17 cellular contexts compared by ENCODE assay signal in the genomic region with DNA sequence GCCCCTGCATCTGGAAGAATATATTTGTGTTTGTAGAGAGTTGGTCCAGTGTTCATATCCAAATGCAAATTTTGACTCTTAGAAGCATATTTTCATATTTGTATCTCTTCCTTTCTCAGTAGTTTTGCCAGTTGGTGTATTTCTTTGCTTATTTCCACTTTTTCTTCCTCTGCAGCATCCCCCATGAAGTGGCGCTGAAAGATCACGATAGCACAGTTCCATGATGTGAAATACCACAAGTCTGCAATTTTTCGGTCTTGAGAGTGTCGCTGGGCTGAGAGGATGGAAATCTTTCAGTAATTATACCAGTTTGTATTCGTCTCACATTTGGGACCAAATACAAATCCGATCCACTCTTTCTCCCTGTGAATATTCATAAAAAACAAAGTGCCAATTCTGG.
A peak's percentile ranks its signal among the peaks of the same experiment; 100 is the strongest.
DNase-seq lines count a peak whose midpoint lies in the region; ATAC-seq, FAIRE-seq and TF ChIP-seq lines count a peak whose summit lies in the region.
"Had no signal": no experiment of that assay in that cellular context is flagged by ENCODE, and none has a peak within 500 bp of the region (broad histone marks: within the 10 kb centered on the region; RNA-seq: fewer than 3 reads in every experiment).

No MANE protein-coding gene starts in this region.

- no peak for FAIRE-seq in pancreas (lab: Jason Lieb, UNC)
- FAIRE-seq: A204.1, GM12878, GM18507 had no signal

- ATAC-seq in T-cell (replicated peaks in 1 of 4) (no peak), pancreas (no peak)
- ATAC-seq: CD8-positive, alpha-beta T cell; GM12878 had no signal

- peaks cover 0 to 2% (median 0%) of the 10 kb centered on the region in 3 donors for H3K9me3 Mint-ChIP-seq in T-cell
- H3K9me3 Mint-ChIP-seq: CD8-positive, alpha-beta T cell; HFFc6 had no signal

- H3K4me3 Mint-ChIP-seq in T-cell, result no peak overlapping the region
- H3K4me3 Mint-ChIP-seq: CD14-positive monocyte; CD8-positive, alpha-beta T cell; HFFc6 had no signal

- TF ChIP-seq EP300 in neural cell (conservative IDR thresholded peaks at IDR 0.05; ENCODE audit: poor library complexity, severe bottlenecking), result no peak

- H3K36me3 ChIP-seq in BE2C, result no peaks in the 10 kb centered on the region
- no peaks in the 10 kb centered on the region for H3K36me3 ChIP-seq in neural cell (ENCODE audit: insufficient read depth, low read length)
- H3K36me3 ChIP-seq in pancreas, result no peaks in the 10 kb centered on the region

- no peak overlapping the region for H3K9ac ChIP-seq in neural cell (ENCODE audit: low read length)

- WGBS in pancreas, 2 donors, result 85 to 92% methylated on average over 6 of the region's 6 CpGs

- no peaks in the 10 kb centered on the region for H3K27me3 ChIP-seq in BE2C
- no peaks in the 10 kb centered on the region for H3K27me3 ChIP-seq in neural cell (ENCODE audit: insufficient read depth, low read depth, low read length)
- H3K27me3 ChIP-seq in pancreas, result no peaks in the 10 kb centered on the region

- H3K27ac Mint-ChIP-seq in T-cell, result no peak overlapping the region
- H3K27ac Mint-ChIP-seq: CD14-positive monocyte; CD8-positive, alpha-beta T cell; HFFc6 had no signal

- DNase-seq in BE2C (no peak), astrocyte of the hippocampus (ENCODE audit: low read depth, low spot score) (peak; percentile 19), globus pallidus (ENCODE audit: low spot score) (peak; percentile 58), NCI-H128 (lab: John Stamatoyannopoulos, UW; ENCODE audit: unreplicated experiment) (no peak), T-cell (no peak), pancreas (no peak)
- DNase-seq: CD8-positive, alpha-beta T cell; COR-L47; DMS53; HCEC 1CT; HFFc6; IMR-90 had no signal

- H3F3A ChIP-seq in neural cell (ENCODE audit: insufficient read depth, low read length, poor library complexity, severe bottlenecking), result no peaks in the 10 kb centered on the region

- intact Hi-C loops in pancreas (cut with DNase I), result no loop called here

- H3K4me2 ChIP-seq in neural cell (ENCODE audit: low read length), result no peak overlapping the region

- no peak overlapping the region for H2AFZ ChIP-seq in neural cell (ENCODE audit: low read depth, low read length)

- TF ChIP-seq CTCF in BE2C (IDR thresholded peaks at IDR 0.05; ENCODE audit: low read depth, low read length) (0 out of 2 replicates have a peak, but pooled peaks have one; percentile 8), neural cell (IDR thresholded peaks at IDR 0.05; ENCODE audit: poor library complexity, severe bottlenecking) (peak; percentile 47), pancreas (IDR thresholded peaks at IDR 0.05) (no peak)

- H3K4me3 ChIP-seq in BE2C (ENCODE audit: low read depth, low read length), result no peak overlapping the region
- H3K4me3 ChIP-seq in neural cell (ENCODE audit: low read length), result no peak overlapping the region
- no peak overlapping the region for H3K4me3 ChIP-seq in pancreas
- H3K4me3 ChIP-seq: GM12878 had no signal

- no peaks in the 10 kb centered on the region for H3K79me2 ChIP-seq in neural cell (replicated peaks; ENCODE audit: insufficient read depth, low read length)

- no peaks in the 10 kb centered on the region for H3K27me3 Mint-ChIP-seq in T-cell

- no peaks in the 10 kb centered on the region for H3K9me2 ChIP-seq in neural cell (ENCODE audit: insufficient read depth, low read length)

- POLR2A ChIA-PET in T-cell (lab: Charles Lee), result no interaction called here

- no peaks in the 10 kb centered on the region for H3K4me1 Mint-ChIP-seq in T-cell
- H3K4me1 Mint-ChIP-seq: CD14-positive monocyte had no signal

- peaks cover 6% of the 10 kb centered on the region; the same call in 1 of the 2 replicates for H3K4me1 ChIP-seq in BE2C
- H3K4me1 ChIP-seq in pancreas, result peaks cover 0 to under 1% (median 0%) of the 10 kb centered on the region in 3 donors

- H3K27ac ChIP-seq in neural cell (ENCODE audit: low read length) (no peak overlapping the region), pancreas (no peak overlapping the region)

- TF ChIP-seq RAD21 in neural cell (conservative IDR thresholded peaks at IDR 0.05), result peak; percentile 61

- no peaks in the 10 kb centered on the region for H4K20me1 ChIP-seq in neural cell (ENCODE audit: insufficient read depth)

- CTCF ChIA-PET in T-cell (lab: Charles Lee), result no interaction called here

- H3K36me3 Mint-ChIP-seq in T-cell, result no peaks in the 10 kb centered on the region
- H3K36me3 Mint-ChIP-seq: CD14-positive monocyte; CD8-positive, alpha-beta T cell had no signal

- H3K9me3 ChIP-seq in BE2C (no peaks in the 10 kb centered on the region), neural cell (ENCODE audit: low read length) (no peaks in the 10 kb centered on the region), pancreas (no peaks in the 10 kb centered on the region)

TF ChIP-seq in neural cell, 6 proteins besides CTCF, POLR2A, EP300 and RAD21:
- peak; percentile 50 for TF ChIP-seq SMC3 (conservative IDR thresholded peaks at IDR 0.05; ENCODE audit: poor library complexity)
- TF ChIP-seq, protein P1, sequence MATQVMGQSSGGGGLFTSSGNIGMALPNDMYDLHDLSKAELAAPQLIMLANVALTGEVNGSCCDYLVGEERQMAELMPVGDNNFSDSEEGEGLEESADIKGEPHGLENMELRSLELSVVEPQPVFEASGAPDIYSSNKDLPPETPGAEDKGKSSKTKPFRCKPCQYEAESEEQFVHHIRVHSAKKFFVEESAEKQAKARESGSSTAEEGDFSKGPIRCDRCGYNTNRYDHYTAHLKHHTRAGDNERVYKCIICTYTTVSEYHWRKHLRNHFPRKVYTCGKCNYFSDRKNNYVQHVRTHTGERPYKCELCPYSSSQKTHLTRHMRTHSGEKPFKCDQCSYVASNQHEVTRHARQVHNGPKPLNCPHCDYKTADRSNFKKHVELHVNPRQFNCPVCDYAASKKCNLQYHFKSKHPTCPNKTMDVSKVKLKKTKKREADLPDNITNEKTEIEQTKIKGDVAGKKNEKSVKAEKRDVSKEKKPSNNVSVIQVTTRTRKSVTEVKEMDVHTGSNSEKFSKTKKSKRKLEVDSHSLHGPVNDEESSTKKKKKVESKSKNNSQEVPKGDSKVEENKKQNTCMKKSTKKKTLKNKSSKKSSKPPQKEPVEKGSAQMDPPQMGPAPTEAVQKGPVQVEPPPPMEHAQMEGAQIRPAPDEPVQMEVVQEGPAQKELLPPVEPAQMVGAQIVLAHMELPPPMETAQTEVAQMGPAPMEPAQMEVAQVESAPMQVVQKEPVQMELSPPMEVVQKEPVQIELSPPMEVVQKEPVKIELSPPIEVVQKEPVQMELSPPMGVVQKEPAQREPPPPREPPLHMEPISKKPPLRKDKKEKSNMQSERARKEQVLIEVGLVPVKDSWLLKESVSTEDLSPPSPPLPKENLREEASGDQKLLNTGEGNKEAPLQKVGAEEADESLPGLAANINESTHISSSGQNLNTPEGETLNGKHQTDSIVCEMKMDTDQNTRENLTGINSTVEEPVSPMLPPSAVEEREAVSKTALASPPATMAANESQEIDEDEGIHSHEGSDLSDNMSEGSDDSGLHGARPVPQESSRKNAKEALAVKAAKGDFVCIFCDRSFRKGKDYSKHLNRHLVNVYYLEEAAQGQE (IDR thresholded peaks at IDR 0.05; ENCODE audit: borderline replicate concordance), result no peak

Comparison
In these comparisons a context has a peak if more than half of its experiments do, and no peak if none do; other contexts are left out.
1. DNase-seq: peak in astrocyte of the hippocampus (single experiment) and globus pallidus (single experiment); none in BE2C (single experiment), NCI-H128 (single experiment), T-cell (0 of 34) and pancreas (0 of 6).
2. CTCF ChIP-seq: peak in BE2C (single experiment) and neural cell (single experiment); none in pancreas (0 of 4).